ENCODE assay signal across 10 cellular contexts in the genomic region with DNA sequence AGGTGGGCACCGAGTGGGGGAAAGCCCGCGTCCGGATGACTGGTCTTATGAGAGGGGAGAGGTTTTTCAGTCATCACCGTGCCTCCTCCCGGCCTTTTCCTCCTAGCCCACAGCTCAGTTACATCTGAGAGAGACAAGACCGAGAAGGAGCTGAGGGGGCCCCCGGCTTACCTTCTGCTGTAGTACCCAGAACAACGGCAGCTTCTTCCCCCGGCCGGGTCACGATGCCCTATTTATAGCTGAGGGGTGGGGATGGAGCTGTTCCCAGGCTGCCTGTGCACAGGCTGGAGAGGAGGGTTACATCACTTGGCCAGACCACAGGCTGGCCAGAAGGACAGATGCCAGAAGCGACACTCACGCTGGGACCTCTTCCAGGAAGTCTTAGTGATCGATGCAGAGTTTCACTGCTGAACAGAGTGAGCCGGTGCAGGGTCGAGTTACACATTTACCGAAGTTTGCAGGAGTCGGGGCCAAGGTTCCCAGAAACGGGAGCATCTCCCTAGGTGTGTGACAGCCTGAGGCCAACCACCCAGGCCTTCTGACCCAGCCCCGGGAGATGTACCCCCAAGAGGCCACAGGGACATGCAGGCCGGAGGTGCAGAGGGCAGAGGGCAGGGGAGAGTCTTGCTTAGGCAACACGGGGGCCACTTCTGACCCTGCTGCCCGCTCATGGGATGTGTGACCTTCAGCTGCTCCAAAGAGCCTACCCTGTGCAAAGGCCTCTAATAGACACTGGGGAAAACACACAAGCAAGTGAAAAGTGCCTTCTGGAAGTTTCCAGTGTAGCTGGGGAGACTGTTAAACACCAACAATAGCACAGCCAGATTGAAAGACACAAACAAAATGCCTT. TPM values are rescaled to one million over a fixed set of nuclear protein-coding genes. Genes with fewer than 3 reads are reported as not detected.
DNase-seq lines count a peak whose midpoint lies in the region; ATAC-seq, FAIRE-seq and TF ChIP-seq lines count a peak whose summit lies in the region.
"Had no signal": no experiment of that assay in that cellular context is flagged by ENCODE, and none has a peak within 500 bp of the region (broad histone marks: within the 10 kb centered on the region; RNA-seq: fewer than 3 reads in every experiment).

Gene AGT (minus strand): TSS at position 208 of the 850 bp plus-strand sequence. CDS start 3,299 bp downstream, outside the sequence.

- peaks cover 2% of the 10 kb centered on the region for H3K9me3 ChIP-seq in WERI-Rb-1 (ENCODE audit: severe bottlenecking)
- no peaks in the 10 kb centered on the region for H3K9me3 ChIP-seq in right atrium auricular region
- H3K9me3 ChIP-seq in skeletal muscle tissue (ENCODE audit: control insufficient read depth in 3 of 3, low read length in 3 of 3) = no peaks in the 10 kb centered on the region
- H3K9me3 ChIP-seq in naive thymus-derived CD4-positive, alpha-beta T cell (ENCODE audit: control insufficient read depth in 2 of 3, low read length in 3 of 3) = no peaks in the 10 kb centered on the region

- H3K9ac ChIP-seq in skeletal muscle tissue (ENCODE audit: low read depth in 1 of 3, low read length in 3 of 3) = peak within 1 kb of the TSS; percentile 79 to 89 (median 88)

- TF ChIP-seq CTCF in WERI-Rb-1 (IDR thresholded peaks at IDR 0.05; ENCODE audit: low read depth, low read length) (no peak), right atrium auricular region (IDR thresholded peaks at IDR 0.05) (no peak)

- H3K27me3 ChIP-seq in WERI-Rb-1 (ENCODE audit: insufficient read depth, low read depth, severe bottlenecking) = no peaks in the 10 kb centered on the region
- no peaks in the 10 kb centered on the region for H3K27me3 ChIP-seq in right atrium auricular region
- no peaks in the 10 kb centered on the region for H3K27me3 ChIP-seq in skeletal muscle tissue (ENCODE audit: control insufficient read depth in 3 of 3, insufficient read depth in 3 of 3, low read length in 3 of 3)
- H3K27me3 ChIP-seq in naive thymus-derived CD4-positive, alpha-beta T cell (ENCODE audit: control insufficient read depth in 2 of 2, insufficient read depth in 2 of 2, low read length in 2 of 2) = no peaks in the 10 kb centered on the region

- CTCF ChIA-PET in naive thymus-derived CD4-positive, alpha-beta T cell (lab: Charles Lee) = no interaction called here

- H3K27me3 Mint-ChIP-seq in naive thymus-derived CD8-positive, alpha-beta T cell = peaks cover 2 to 30% (median 17%) of the 10 kb centered on the region in 5 donors
- H3K27me3 Mint-ChIP-seq in naive thymus-derived CD4-positive, alpha-beta T cell = peaks cover 0 to 31% (median 19%) of the 10 kb centered on the region in 5 donors

- no peak for ATAC-seq in GM21723 (IDR thresholded peaks at IDR 0.05; ENCODE audit: unreplicated experiment)
- ATAC-seq in naive thymus-derived CD8-positive, alpha-beta T cell = no peak
- ATAC-seq in naive thymus-derived CD4-positive, alpha-beta T cell = no peak

- no peak for FAIRE-seq in H54 (lab: Jason Lieb, UNC)

- peaks cover 0 to 19% (median 7%) of the 10 kb centered on the region in 9 donors for H3K9me3 Mint-ChIP-seq in naive thymus-derived CD8-positive, alpha-beta T cell
- H3K9me3 Mint-ChIP-seq in naive thymus-derived CD4-positive, alpha-beta T cell = peaks cover 0 to 14% (median 4%) of the 10 kb centered on the region in 11 donors

- H3K36me3 ChIP-seq in WERI-Rb-1 (no peaks in the 10 kb centered on the region), right atrium auricular region (peaks cover 9% of the 10 kb centered on the region), skeletal muscle tissue (ENCODE audit: control insufficient read depth in 3 of 3, insufficient read depth in 3 of 3, low read length in 3 of 3) (peaks cover 3 to 8% (median 7%) of the 10 kb centered on the region in 3 donors)
- no peaks in the 10 kb centered on the region for H3K36me3 ChIP-seq in naive thymus-derived CD4-positive, alpha-beta T cell (ENCODE audit: control insufficient read depth in 2 of 3, insufficient read depth in 3 of 3, low read length in 3 of 3)

- no peak for TF ChIP-seq POLR2A in H54 (IDR thresholded peaks at IDR 0.05; ENCODE audit: low read depth, low read length)

- POLR2A ChIA-PET in naive thymus-derived CD8-positive, alpha-beta T cell (lab: Charles Lee) = no interaction called here
- POLR2A ChIA-PET in naive thymus-derived CD4-positive, alpha-beta T cell (lab: Charles Lee) = no interaction called here

- no peak within 1 kb of the TSS for H3K27ac ChIP-seq in WERI-Rb-1
- H3K27ac ChIP-seq in right atrium auricular region = peak within 1 kb of the TSS; percentile 87 to 90
- H3K27ac ChIP-seq in skeletal muscle tissue (ENCODE audit: low read depth, low read length) = peak within 1 kb of the TSS; percentile 94
- no peak within 1 kb of the TSS for H3K27ac ChIP-seq in naive thymus-derived CD4-positive, alpha-beta T cell (ENCODE audit: low read depth, low read length)

- intact Hi-C loops in naive thymus-derived CD4-positive, alpha-beta T cell (cut with micrococcal nuclease) = no loop called here

- no peaks in the 10 kb centered on the region for H3K4me1 Mint-ChIP-seq in naive thymus-derived CD8-positive, alpha-beta T cell
- H3K4me1 Mint-ChIP-seq in naive thymus-derived CD4-positive, alpha-beta T cell = no peaks in the 10 kb centered on the region

- peak within 1 kb of the TSS in 2 of 10 donors; percentile 1 to 9 for H3K27ac Mint-ChIP-seq in naive thymus-derived CD8-positive, alpha-beta T cell
- H3K27ac Mint-ChIP-seq in naive thymus-derived CD4-positive, alpha-beta T cell = no peak within 1 kb of the TSS
- H3K27ac Mint-ChIP-seq: T-helper 2 cell treated with Interferon-gamma antibody and Interleukin-4, amounts not matched to agents 5 μg/mL and 100 μg/mL, for 36 hours had no signal

- DNase-seq in H54 (ENCODE audit: insufficient read length, low spot score) (peak; percentile 35), WERI-Rb-1 (peak; percentile 42), right atrium auricular region (ENCODE audit: low spot score) (peak; percentile 86)
- DNase-seq in naive thymus-derived CD8-positive, alpha-beta T cell = no peak
- no peak for DNase-seq in stimulated activated CD8-positive, alpha-beta memory T cell treated with anti-CD3 and anti-CD28 coated beads, Interleukin-4, amount 100 ng/mL, for 48 hours
- no peak for DNase-seq in naive thymus-derived CD4-positive, alpha-beta T cell

- H3K36me3 Mint-ChIP-seq in naive thymus-derived CD8-positive, alpha-beta T cell = peaks cover 0 to 5% (median 0%) of the 10 kb centered on the region in 3 donors
- no peaks in the 10 kb centered on the region for H3K36me3 Mint-ChIP-seq in naive thymus-derived CD4-positive, alpha-beta T cell

- H3K4me3 Mint-ChIP-seq in naive thymus-derived CD8-positive, alpha-beta T cell = no peak within 1 kb of the TSS
- no peak within 1 kb of the TSS for H3K4me3 Mint-ChIP-seq in naive thymus-derived CD4-positive, alpha-beta T cell
- H3K4me3 Mint-ChIP-seq: T-helper 2 cell treated with Interferon-gamma antibody and Interleukin-4, amounts not matched to agents 5 μg/mL and 100 μg/mL, for 36 hours had no signal

- H3K4me1 ChIP-seq in right atrium auricular region (peaks cover 0 to 42% of the 10 kb centered on the region in 2 donors), skeletal muscle tissue (ENCODE audit: control insufficient read depth in 3 of 3, insufficient read depth in 3 of 3, low read length in 3 of 3) (peaks cover 22 to 48% (median 27%) of the 10 kb centered on the region in 3 donors)
- H3K4me1 ChIP-seq in naive thymus-derived CD4-positive, alpha-beta T cell (ENCODE audit: control insufficient read depth in 2 of 2, insufficient read depth in 2 of 2, low read length in 2 of 2) = no peaks in the 10 kb centered on the region

- no peak within 1 kb of the TSS for H3K4me3 ChIP-seq in WERI-Rb-1 (ENCODE audit: low read depth, low read length)
- peak within 1 kb of the TSS; percentile 43 to 55 for H3K4me3 ChIP-seq in right atrium auricular region
- H3K4me3 ChIP-seq in skeletal muscle tissue (ENCODE audit: low read length in 3 of 3) = peak within 1 kb of the TSS; percentile 68 to 86 (median 79)
- no peak within 1 kb of the TSS for H3K4me3 ChIP-seq in naive thymus-derived CD4-positive, alpha-beta T cell (ENCODE audit: low read length)

RNA-seq across cellular contexts. Expression of gene AGT, which starts in this region (rescaled TPM):
- total RNA-seq in right atrium auricular region (100 to 1,000 TPM in 1 of 2 donors, 10 to 100 TPM in 1; 86.3 to 152 TPM), skeletal muscle tissue (10.4 TPM)
- not detected for total RNA-seq in naive thymus-derived CD8-positive, alpha-beta T cell
- not detected for polyA plus RNA-seq in naive thymus-derived CD8-positive, alpha-beta T cell
- total RNA-seq in naive thymus-derived CD4-positive, alpha-beta T cell = not detected
- not detected for polyA plus RNA-seq in naive thymus-derived CD4-positive, alpha-beta T cell
- total RNA-seq: lung microvascular endothelial cell had no signal

Comparison
In these comparisons a context has a peak if more than half of its experiments do, and no peak if none do; other contexts are left out.
1. RNA of gene AGT (total RNA-seq): 86.3 to 152 TPM in right atrium auricular region and 10.4 TPM in skeletal muscle tissue (single experiment); not detected in naive thymus-derived CD8-positive, alpha-beta T cell and not detected in naive thymus-derived CD4-positive, alpha-beta T cell; every median in the first group is over 10 times any median in the second.
2. DNase-seq: peak in H54 (single experiment), WERI-Rb-1 (single experiment) and right atrium auricular region (single experiment); none in naive thymus-derived CD8-positive, alpha-beta T cell (0 of 10), stimulated activated CD8-positive, alpha-beta memory T cell treated with anti-CD3 and anti-CD28 coated beads, Interleukin-4, amount 100 ng/mL, for 48 hours (single experiment) and naive thymus-derived CD4-positive, alpha-beta T cell (0 of 9).
3. H3K27ac ChIP-seq: peak in right atrium auricular region (2 of 2) and skeletal muscle tissue (single experiment); none in WERI-Rb-1 (single experiment) and naive thymus-derived CD4-positive, alpha-beta T cell (single experiment).
4. H3K4me3 ChIP-seq: peak in right atrium auricular region (2 of 2) and skeletal muscle tissue (3 of 3); none in WERI-Rb-1 (single experiment) and naive thymus-derived CD4-positive, alpha-beta T cell (single experiment).